ENCODE assay signal across 25 cellular contexts in the genomic region with DNA sequence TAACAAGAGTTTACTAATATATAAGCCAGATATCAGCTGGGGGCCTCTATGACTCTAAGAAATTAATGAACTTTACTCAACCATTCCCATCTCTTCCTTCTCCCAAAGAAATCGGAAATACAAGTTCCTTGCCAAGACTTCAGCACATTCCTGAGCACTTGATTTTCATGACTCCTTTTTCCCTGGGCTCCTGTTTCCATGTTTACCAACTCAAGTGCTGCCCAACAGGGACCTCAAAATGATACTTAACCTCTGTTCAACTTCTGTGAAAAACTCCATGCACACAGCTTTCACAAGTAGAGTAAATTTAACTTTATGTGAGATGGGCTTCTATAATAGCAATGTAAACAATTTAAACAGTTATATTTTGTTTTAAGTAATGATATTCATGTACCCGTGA.
A peak's percentile ranks its signal among the peaks of the same experiment; 100 is the strongest.
DNase-seq lines count a peak whose midpoint lies in the region; ATAC-seq and TF ChIP-seq lines count a peak whose summit lies in the region.
"Had no signal": no experiment of that assay in that cellular context is flagged by ENCODE, and none has a peak within 500 bp of the region (broad histone marks: within the 10 kb centered on the region; RNA-seq: fewer than 3 reads in every experiment).

No MANE protein-coding gene starts in this region.

- ATAC-seq in HG03442 (IDR thresholded peaks at IDR 0.05; ENCODE audit: unreplicated experiment) (no peak), heart right ventricle (no peak)
- ATAC-seq: CD8-positive, alpha-beta T cell; Right ventricle myocardium inferior; SK-N-SH treated with all-trans-retinoic acid at 6 μM for 48 hours had no signal

- peaks cover 1 to 11% (median 2%) of the 10 kb centered on the region in 5 donors for H3K9me3 Mint-ChIP-seq in CD8-positive, alpha-beta memory T cell
- H3K9me3 Mint-ChIP-seq: CD8-positive, alpha-beta T cell had no signal

- TF ChIP-seq POLR2A in spleen (IDR thresholded peaks at IDR 0.05) = no peak

- POLR2A ChIA-PET in CD8-positive, alpha-beta memory T cell (lab: Charles Lee) = no interaction called here

- H3K9me3 ChIP-seq in spleen (peaks cover 0 to 17% (median 0%) of the 10 kb centered on the region in 8 donors), heart right ventricle (peaks cover 0 to 4% (median 0%) of the 10 kb centered on the region in 11 donors)
- H3K9me3 ChIP-seq in CD8-positive, alpha-beta memory T cell (ENCODE audit: low read length) = no peaks in the 10 kb centered on the region
- H3K9me3 ChIP-seq: MG63, SJCRH30 had no signal

- no peaks in the 10 kb centered on the region for H3K27me3 Mint-ChIP-seq in CD8-positive, alpha-beta memory T cell
- H3K27me3 Mint-ChIP-seq: B cell had no signal

- H3K27ac ChIP-seq in spleen (peak overlapping the region in 6 of 8 donors; percentile 6 to 70 (median 52)), heart right ventricle (no peak overlapping the region)
- H3K27ac ChIP-seq in CD8-positive, alpha-beta memory T cell (ENCODE audit: low read depth, low read length) = no peak overlapping the region
- H3K27ac ChIP-seq: C4-2B, PC-9, SJCRH30 had no signal

- no peaks in the 10 kb centered on the region for H3K27me3 ChIP-seq in spleen (replicated peaks in 1 of 7)
- no peaks in the 10 kb centered on the region for H3K27me3 ChIP-seq in heart right ventricle
- no peaks in the 10 kb centered on the region for H3K27me3 ChIP-seq in CD8-positive, alpha-beta memory T cell (ENCODE audit: insufficient read depth, low read length, poor library complexity, severe bottlenecking)
- H3K27me3 ChIP-seq: MG63 had no signal

- CTCF ChIA-PET in CD8-positive, alpha-beta memory T cell (lab: Charles Lee) = no interaction called here

- WGBS in spleen, 5 donors = 74 to 78% (median 76%) methylated on average over 2 of the region's 2 CpGs
- WGBS in heart right ventricle, 2 donors = 61 to 62% methylated on average over 2 of the region's 2 CpGs

- H3K36me3 ChIP-seq in spleen (no peaks in the 10 kb centered on the region), heart right ventricle (no peaks in the 10 kb centered on the region)
- no peaks in the 10 kb centered on the region for H3K36me3 ChIP-seq in CD8-positive, alpha-beta memory T cell (ENCODE audit: insufficient read depth, low read length)
- H3K36me3 ChIP-seq: MG63, SJCRH30 had no signal

- no peak overlapping the region for H3K27ac Mint-ChIP-seq in CD8-positive, alpha-beta memory T cell
- H3K27ac Mint-ChIP-seq: B cell; CD8-positive, alpha-beta T cell had no signal

- H3K36me3 Mint-ChIP-seq in CD8-positive, alpha-beta memory T cell = no peaks in the 10 kb centered on the region
- H3K36me3 Mint-ChIP-seq: CD8-positive, alpha-beta T cell had no signal

- no peak for TF ChIP-seq CTCF in spleen (IDR thresholded peaks at IDR 0.05 in 8 of 11, conservative IDR thresholded peaks at IDR 0.05 in 3 of 11)
- no peak for TF ChIP-seq CTCF in heart right ventricle (IDR thresholded peaks at IDR 0.05)

- H3K4me3 ChIP-seq in spleen (no peak overlapping the region), heart right ventricle (no peak overlapping the region)
- no peak overlapping the region for H3K4me3 ChIP-seq in CD8-positive, alpha-beta memory T cell (ENCODE audit: low read length)
- H3K4me3 ChIP-seq: MG63, PC-9, SJCRH30 had no signal

- no peaks in the 10 kb centered on the region for H3K4me1 Mint-ChIP-seq in CD8-positive, alpha-beta memory T cell
- H3K4me1 Mint-ChIP-seq: B cell had no signal

- intact Hi-C loops in spleen (cut with DNase I; ENCODE audit: low total_unique reads) = no loop called here
- intact Hi-C loops in heart right ventricle (cut with DNase I) = no loop called here

- DNase-seq in DMS79 (lab: John Stamatoyannopoulos, UW) = peak; percentile 52
- DNase-seq in NCI-H2227 (lab: John Stamatoyannopoulos, UW; ENCODE audit: unreplicated experiment) = peak; percentile 23
- DNase-seq in fibroblast of peridontal ligament (ENCODE audit: extremely low read depth) = peak; percentile 16
- DNase-seq in spleen = no peak
- no peak for DNase-seq in heart right ventricle
- no peak for DNase-seq in CD8-positive, alpha-beta memory T cell
- DNase-seq in NCI-H1436 (lab: John Stamatoyannopoulos, UW) = no peak
- DNase-seq: CD8-positive, alpha-beta T cell; DMS 273 treated with DMSO at 0.1 percent for 48 hours; DND-41; KG1; MG63; NCI-H1694; NCI-H2029 treated with DMSO at 0.1 percent for 48 hours; NCI-H2171; NCI-H446; NCI-H524 treated with DMSO at 0.1 percent for 48 hours; NCI-H774; PC-9; SJCRH30 had no signal

- H3K4me1 ChIP-seq in spleen = no peaks in the 10 kb centered on the region
- H3K4me1 ChIP-seq in heart right ventricle = no peaks in the 10 kb centered on the region
- no peaks in the 10 kb centered on the region for H3K4me1 ChIP-seq in CD8-positive, alpha-beta memory T cell (ENCODE audit: insufficient read depth, low read length)
- H3K4me1 ChIP-seq: SJCRH30 had no signal

- H3K4me3 Mint-ChIP-seq in CD8-positive, alpha-beta memory T cell = no peak overlapping the region
- H3K4me3 Mint-ChIP-seq: B cell; CD8-positive, alpha-beta T cell had no signal

Comparison
In these comparisons a context has a peak if more than half of its experiments do, and no peak if none do; other contexts are left out.
1. DNase-seq: peak in DMS79 (single experiment), NCI-H2227 (single experiment) and fibroblast of peridontal ligament (single experiment); none in spleen (single experiment), heart right ventricle (0 of 2), CD8-positive, alpha-beta memory T cell (0 of 5) and NCI-H1436 (single experiment).
2. H3K27ac ChIP-seq: peak in spleen (6 of 8); none in heart right ventricle (0 of 10) and CD8-positive, alpha-beta memory T cell (single experiment).